ENCODE assay signal across 15 cellular contexts in genomic region chr10:89582022-89582421, GRCh38. TPM values are rescaled to one million over a fixed set of nuclear protein-coding genes. Genes with fewer than 3 reads are reported as not detected.
DNase-seq lines count a peak whose midpoint lies in the region; ATAC-seq and TF ChIP-seq lines count a peak whose summit lies in the region.
"Had no signal": no experiment of that assay in that cellular context is flagged by ENCODE, and none has a peak within 500 bp of the region (broad histone marks: within the 10 kb centered on the region; RNA-seq: fewer than 3 reads in every experiment).

No MANE protein-coding gene starts in this region.

- DNase-seq in HAP-1 (ENCODE audit: low spot score in 2 of 2): peak; percentile 47 to 91
- DNase-seq in amniotic epithelial cell (ENCODE audit: low read depth): peak; percentile 68
- peak; percentile 12 for DNase-seq in fibroblast of pulmonary artery (ENCODE audit: low read depth)
- no peak for DNase-seq in activated T-cell treated with anti-CD3 and anti-CD28 coated beads, Interleukin-2, amount 50 U/mL, for 72 hours
- no peak for DNase-seq in GM03348 (ENCODE audit: low spot score)
- no peak for DNase-seq in activated CD4-positive, alpha-beta T cell treated with anti-CD3 and anti-CD28 coated beads for 4 hours
- DNase-seq: C1 segment of cervical spinal cord; Calu3; CD4-positive, alpha-beta memory T cell; COR-L47; DMS53; DMS79 treated with DMSO at 0.1 percent for 48 hours; GF-D8; HCEC 1CT had no signal

- H3K27me3 ChIP-seq in HAP-1 (ENCODE audit: low read depth): no peaks in the 10 kb centered on the region

- H3K36me3 ChIP-seq in HAP-1 (replicated peaks): no peaks in the 10 kb centered on the region

- peaks cover 14% of the 10 kb centered on the region for H3K4me1 ChIP-seq in HAP-1

- H3K36me3 Mint-ChIP-seq in activated T-cell treated with anti-CD3 and anti-CD28 coated beads, Interleukin-2, amount 50 U/mL, for 72 hours (ENCODE audit: insufficient read depth in 2 of 2): no peaks in the 10 kb centered on the region

- no peaks in the 10 kb centered on the region for H3K27me3 Mint-ChIP-seq in activated T-cell treated with anti-CD3 and anti-CD28 coated beads, Interleukin-2, amount 50 U/mL, for 72 hours (ENCODE audit: low read depth)
- H3K27me3 Mint-ChIP-seq: CD4-positive, alpha-beta memory T cell had no signal

- no peak overlapping the region for H3K4me3 Mint-ChIP-seq in activated T-cell treated with anti-CD3 and anti-CD28 coated beads, Interleukin-2, amount 50 U/mL, for 72 hours
- H3K4me3 Mint-ChIP-seq: CD4-positive, alpha-beta memory T cell had no signal

- no peaks in the 10 kb centered on the region for H3K9me3 ChIP-seq in HAP-1

- H3K4me3 ChIP-seq in HAP-1: no peak overlapping the region
- H3K4me3 ChIP-seq in fibroblast of pulmonary artery (replicated peaks; ENCODE audit: low read depth, low read length): no peak overlapping the region

- H3K27ac Mint-ChIP-seq in activated T-cell treated with anti-CD3 and anti-CD28 coated beads, Interleukin-2, amount 50 U/mL, for 72 hours: no peak overlapping the region
- H3K27ac Mint-ChIP-seq: CD4-positive, alpha-beta memory T cell had no signal

- no peaks in the 10 kb centered on the region for H3K9me3 Mint-ChIP-seq in activated T-cell treated with anti-CD3 and anti-CD28 coated beads, Interleukin-2, amount 50 U/mL, for 72 hours
- H3K9me3 Mint-ChIP-seq: CD4-positive, alpha-beta memory T cell had no signal

- H3K4me1 Mint-ChIP-seq in activated T-cell treated with anti-CD3 and anti-CD28 coated beads, Interleukin-2, amount 50 U/mL, for 72 hours (ENCODE audit: low read depth): no peaks in the 10 kb centered on the region

- no peak for TF ChIP-seq CTCF in fibroblast of pulmonary artery (IDR thresholded peaks at IDR 0.05; ENCODE audit: low read length, missing control alignments)

- no peak for ATAC-seq in activated T-cell treated with anti-CD3 and anti-CD28 coated beads, Interleukin-2, amount 50 U/mL, for 72 hours (replicated peaks in 1 of 2)

- in situ Hi-C loops in HAP-1 (cut with MboI; ENCODE audit: low sequenced_read_pairs): no loop called here

RNA-seq across cellular contexts. Expression of gene SLC16A12, which starts 46.6 kb away (rescaled TPM):
- not detected for total RNA-seq in activated T-cell treated with anti-CD3 and anti-CD28 coated beads, Interleukin-2, amount 50 U/mL, for 72 hours
- total RNA-seq: CD4-positive, alpha-beta memory T cell; G401 had no signal

Comparison
In these comparisons a context has a peak if more than half of its experiments do, and no peak if none do; other contexts are left out.
1. DNase-seq: peak in HAP-1 (2 of 2), amniotic epithelial cell (single experiment) and fibroblast of pulmonary artery (single experiment); none in activated T-cell treated with anti-CD3 and anti-CD28 coated beads, Interleukin-2, amount 50 U/mL, for 72 hours (0 of 2), GM03348 (single experiment) and activated CD4-positive, alpha-beta T cell treated with anti-CD3 and anti-CD28 coated beads for 4 hours (0 of 2).